ENCODE assay signal across 8 cellular contexts in genomic region chr20:60789399-60789798, GRCh38.
"Had no signal": no experiment of that assay in that cellular context is flagged by ENCODE, and none has a peak within 500 bp of the region (broad histone marks: within the 10 kb centered on the region; RNA-seq: fewer than 3 reads in every experiment).

No MANE protein-coding gene starts in this region.

- H3K4me1 Mint-ChIP-seq: IgD-negative memory B cell had no signal

- H3K27ac Mint-ChIP-seq: H9, IgD-negative memory B cell had no signal

- H3K36me3 Mint-ChIP-seq: IgD-negative memory B cell had no signal

- H3K4me3 Mint-ChIP-seq: H9, IgD-negative memory B cell had no signal

- H3K4me3 ChIP-seq: GM23248, K562 had no signal

- H3K27ac ChIP-seq: GM23248 had no signal

- ATAC-seq: K562 had no signal

- H3K9ac ChIP-seq: GM23248 had no signal

- FAIRE-seq: H54, K562 had no signal

- H2AFZ ChIP-seq: GM23248 had no signal

- DNase-seq: GM23248, GOT3, H9, HCEC 1CT, KG1 had no signal

- H3K27me3 Mint-ChIP-seq: IgD-negative memory B cell had no signal
